9 cellular contexts compared by ENCODE assay signal in genomic region chr3:158672293-158673176, GRCh38. TPM values are rescaled to one million over a fixed set of nuclear protein-coding genes. Genes with fewer than 3 reads are reported as not detected.
A peak's percentile ranks its signal among the peaks of the same experiment; 100 is the strongest.
DNase-seq lines count a peak whose midpoint lies in the region; ATAC-seq, FAIRE-seq and TF ChIP-seq lines count a peak whose summit lies in the region.
"Had no signal": no experiment of that assay in that cellular context is flagged by ENCODE, and none has a peak within 500 bp of the region (broad histone marks: within the 10 kb centered on the region; RNA-seq: fewer than 3 reads in every experiment).

TSS of gene LXN (minus strand) at chr3:158672648. CDS start at chr3:158672478, 170 bp downstream.

- H3K27me3 ChIP-seq in left ventricle myocardium inferior (ENCODE audit: low read depth), result no peaks in the 10 kb centered on the region

- TF ChIP-seq CTCF in A549 (IDR thresholded peaks at IDR 0.05) (peak; percentile 66), left ventricle myocardium inferior (IDR thresholded peaks at IDR 0.05; ENCODE audit: borderline replicate concordance) (peak; percentile 71), progenitor cell of endocrine pancreas (IDR thresholded peaks at IDR 0.05; ENCODE audit: unreplicated experiment) (peak; percentile 70)

- POLR2A ChIA-PET in A549 (lab: Yijun Ruan, JAX), result interaction anchor here (0.5 to 1.0 kb wide), 2 partner anchors 51 to 1184 kb away, joined by 3 read pairs; no protein-coding TSS in a partner anchor

- peaks cover 18% of the 10 kb centered on the region for H3K4me1 ChIP-seq in A549
- peaks cover 24% of the 10 kb centered on the region for H3K4me1 ChIP-seq in left ventricle myocardium inferior

- intact Hi-C loops in T-helper 1 cell treated with Interleukin-12 subunit alpha and Interleukin-12 subunit beta and Interleukin-4 antibody, amounts not matched to agents 30 ng/mL and 1 ng/mL, for 36 hours (cut with micrococcal nuclease), result loop anchor here (1.0 to 5.0 kb wide), 5 partner anchors 13 to 129 kb away; no protein-coding TSS in a partner anchor
- intact Hi-C loops in left ventricle myocardium inferior (cut with micrococcal nuclease), result loop anchor here (10.0 kb wide), 1 partner anchor 52 kb away; no protein-coding TSS in a partner anchor

- peaks cover 14% of the 10 kb centered on the region for H3K4me1 Mint-ChIP-seq in progenitor cell of endocrine pancreas (ENCODE audit: low read depth)

- H3K27ac Mint-ChIP-seq in progenitor cell of endocrine pancreas, result peak within 1 kb of the TSS; percentile 96

- H3K4me2 ChIP-seq in A549, result peak within 1 kb of the TSS; percentile 88
- H3K4me2 ChIP-seq: KMS-11 had no signal

- CTCF ChIA-PET in A549 (lab: Yijun Ruan, JAX), result interaction anchor here (0.6 to 2.7 kb wide), 24 partner anchors 10 to 132 kb away, joined by 3 to 27 read pairs (median 4); partner anchors contain the start of gene GFM1

- TF ChIP-seq POLR2A in A549 (IDR thresholded peaks at IDR 0.05; ENCODE audit: low read length), result peak; percentile 64

- H3K27ac ChIP-seq in A549 (peak within 1 kb of the TSS; percentile 82 to 90), left ventricle myocardium inferior (replicated peaks) (peak within 1 kb of the TSS; percentile 80)
- H3K27ac ChIP-seq: KMS-11 had no signal

- H3K36me3 ChIP-seq in left ventricle myocardium inferior, result peaks cover 20% of the 10 kb centered on the region

- H3K4me3 Mint-ChIP-seq in progenitor cell of endocrine pancreas (ENCODE audit: low read depth), result peak within 1 kb of the TSS; percentile 88

- no peak for TF ChIP-seq EP300 in A549 (IDR thresholded peaks at IDR 0.05)

- H3K36me3 Mint-ChIP-seq in progenitor cell of endocrine pancreas (ENCODE audit: insufficient read depth), result peaks cover 5% of the 10 kb centered on the region

- DNase-seq in A549 (ENCODE audit: low read depth in 1 of 2, low spot score in 1 of 2), result peak; percentile 89 to 96
- peak in 44 of 56 donors; percentile 1 to 64 (median 23) for DNase-seq in amygdala (lab: John Stamatoyannopoulos, UW)
- DNase-seq in left ventricle myocardium inferior, result peak; percentile 84
- peak; percentile 79 for DNase-seq in progenitor cell of endocrine pancreas (ENCODE audit: low spot score, unreplicated experiment)
- peak; percentile 91 for DNase-seq in ureter (ENCODE audit: low spot score)

- peak; percentile 28 for FAIRE-seq in A549 (lab: Jason Lieb, UNC)

- no peaks in the 10 kb centered on the region for H3K27me3 Mint-ChIP-seq in progenitor cell of endocrine pancreas

- WGBS in A549 (ENCODE audit: missing lambda C conversion rate), result 12% methylated on average over 23 of the region's 27 CpGs

- H3K9me3 ChIP-seq in A549 (no peaks in the 10 kb centered on the region), left ventricle myocardium inferior (replicated peaks) (no peaks in the 10 kb centered on the region)

- no peaks in the 10 kb centered on the region for H3K9me3 Mint-ChIP-seq in progenitor cell of endocrine pancreas (ENCODE audit: low read depth)

- peak within 1 kb of the TSS; percentile 58 for H3K4me3 ChIP-seq in A549
- H3K4me3 ChIP-seq in left ventricle myocardium inferior, result peak within 1 kb of the TSS; percentile 68

- ATAC-seq in A549 (peak; percentile 100), GM18868 (IDR thresholded peaks at IDR 0.05; ENCODE audit: unreplicated experiment) (peak; percentile 99), HG03103 (IDR thresholded peaks at IDR 0.05; ENCODE audit: low read depth, unreplicated experiment) (peak; percentile 99)

- peak; percentile 60 to 61; a peak in 4 of 5 replicates for TF ChIP-seq RAD21 in A549 (conservative IDR thresholded peaks at IDR 0.05 in 1 of 2, IDR thresholded peaks at IDR 0.05 in 1 of 2)

TF ChIP-seq in A549, 52 proteins besides CTCF, POLR2A, EP300 and RAD21:
- TF ChIP-seq ATOH8 (CRISPR knock-in tag; IDR thresholded peaks at IDR 0.05; ENCODE audit: low read depth) (no peak), MAX (IDR thresholded peaks at IDR 0.05) (peak; percentile 55), NPAS2 (CRISPR knock-in tag; IDR thresholded peaks at IDR 0.05; ENCODE audit: borderline replicate concordance) (no peak), SMC3 (IDR thresholded peaks at IDR 0.05) (peak; percentile 75), HOXB5 (CRISPR knock-in tag; IDR thresholded peaks at IDR 0.05) (no peak), CBX2 (IDR thresholded peaks at IDR 0.05; ENCODE audit: borderline replicate concordance, low read depth) (no peak), PHF8 (IDR thresholded peaks at IDR 0.05; ENCODE audit: borderline replicate concordance, low read depth) (peak; percentile 64; the same call in 1 of the 2 replicates), CHD2 (IDR thresholded peaks at IDR 0.05; ENCODE audit: low read length, partially characterized antibody) (peak; percentile 15), SREBF2 (IDR thresholded peaks at IDR 0.05) (no peak)
- TF ChIP-seq, protein P1, sequence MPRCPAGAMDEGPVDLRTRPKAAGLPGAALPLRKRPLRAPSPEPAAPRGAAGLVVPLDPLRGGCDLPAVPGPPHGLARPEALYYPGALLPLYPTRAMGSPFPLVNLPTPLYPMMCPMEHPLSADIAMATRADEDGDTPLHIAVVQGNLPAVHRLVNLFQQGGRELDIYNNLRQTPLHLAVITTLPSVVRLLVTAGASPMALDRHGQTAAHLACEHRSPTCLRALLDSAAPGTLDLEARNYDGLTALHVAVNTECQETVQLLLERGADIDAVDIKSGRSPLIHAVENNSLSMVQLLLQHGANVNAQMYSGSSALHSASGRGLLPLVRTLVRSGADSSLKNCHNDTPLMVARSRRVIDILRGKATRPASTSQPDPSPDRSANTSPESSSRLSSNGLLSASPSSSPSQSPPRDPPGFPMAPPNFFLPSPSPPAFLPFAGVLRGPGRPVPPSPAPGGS (IDR thresholded peaks at IDR 0.05), result 0 out of 3 replicates have a peak, but pooled peaks have one; percentile 28

RNA-seq across cellular contexts. Expression of gene LXN, which starts in this region (rescaled TPM):
- polyA plus RNA-seq in A549 (2011; rRNA removed) (131 and 135 TPM in 2 replicates), A549 (2017; fragmentation: RNase III; extraction: RNeasy Plus Mini Kit Qiagen cat#74134 plus additional on column Dnase treatment) (36.5 to 51.8 TPM (median 37.9 TPM) in 3 replicates)
- polyA plus RNA-seq in A549 (2012; cell fraction: cytosol; rRNA removed), result 40.2 and 45.0 TPM in 2 replicates
- polyA plus RNA-seq in A549 (2012; cell fraction: nucleus; rRNA removed), result 18.5 and 19.1 TPM in 2 replicates
- 20.4 and 31.8 TPM in 2 replicates for polyA minus RNA-seq in A549 (2011; rRNA and poly(A)+ RNA removed)
- total RNA-seq in T-helper 1 cell treated with Interleukin-12 subunit alpha and Interleukin-12 subunit beta and Interleukin-4 antibody, amounts not matched to agents 30 ng/mL and 1 ng/mL, for 36 hours, result 12.0 and 13.1 TPM in 2 replicates
- total RNA-seq in left ventricle myocardium inferior (3.2 TPM), progenitor cell of endocrine pancreas (12.3 and 13.3 TPM in 2 replicates), ureter (18.2 TPM)

Comparison
In these comparisons a context has a peak if more than half of its experiments do, and no peak if none do; other contexts are left out.
1. Peak in every context shown above with its lines: DNase-seq, ATAC-seq, H3K4me3 ChIP-seq and H3K27ac ChIP-seq.
2. DNase-seq: peak in every context shown above with its lines; median percentile 92 in A549; 91 in ureter; 84 in left ventricle myocardium inferior; 79 in progenitor cell of endocrine pancreas; 23 in amygdala.